ENCODE assay signal across 18 cellular contexts in the genomic region with DNA sequence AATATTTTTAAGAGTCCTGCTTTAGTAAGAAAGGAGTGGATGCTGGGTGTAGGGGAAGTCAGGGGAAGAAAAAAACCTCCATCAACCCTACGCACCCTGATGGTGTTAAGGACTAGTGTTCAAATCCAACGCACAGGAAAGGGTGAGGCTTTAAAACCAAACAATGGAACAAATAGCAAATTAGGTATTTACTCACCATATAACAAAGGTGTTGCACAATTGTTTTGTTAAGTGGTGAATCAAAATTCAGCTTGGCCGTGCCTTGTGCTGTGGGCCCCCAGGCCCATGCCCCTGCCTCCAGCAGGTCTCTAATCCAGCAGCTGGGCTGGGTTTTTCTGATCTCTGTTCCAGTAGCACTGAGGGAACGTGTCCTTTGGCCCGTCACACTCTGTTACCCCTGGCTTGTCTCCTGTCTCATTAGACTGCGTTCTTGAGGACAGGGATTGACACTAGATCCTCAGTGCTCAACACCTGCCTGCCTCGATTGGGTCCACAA.
"Had no signal": no experiment of that assay in that cellular context is flagged by ENCODE, and none has a peak within 500 bp of the region (broad histone marks: within the 10 kb centered on the region; RNA-seq: fewer than 3 reads in every experiment).

No MANE protein-coding gene starts in this region.

- H3K4me3 Mint-ChIP-seq: activated naive CD8-positive, alpha-beta T cell; memory B cell; natural killer cell treated with Interleukin-12 subunit alpha and Interleukin-12 subunit beta and Interleukin-15 and Interleukin-18, amount 100 ng/mL, for 72 hours; stimulated activated naive CD8-positive, alpha-beta T cell treated with anti-CD3 and anti-CD28 coated beads, Interleukin-15, amount 100 ng/mL, for 72 hours had no signal

- H3K36me3 Mint-ChIP-seq: memory B cell had no signal

- ATAC-seq: activated CD4-positive, CD25-positive, alpha-beta regulatory T cell treated with anti-CD3 and anti-CD28 coated beads, Interleukin-2, amount 50 U/mL, for 24 hours; heart right ventricle; natural killer cell treated with Interleukin-12 subunit alpha and Interleukin-12 subunit beta and Interleukin-15 and Interleukin-18, amount 100 ng/mL, for 72 hours; stimulated activated naive CD8-positive, alpha-beta T cell treated with anti-CD3 and anti-CD28 coated beads, Interleukin-15, amount 100 ng/mL, for 72 hours had no signal

- DNase-seq: activated gamma-delta T cell; activated T-cell treated with anti-CD3 and anti-CD28 coated beads, Interleukin-2, amount 50 U/mL, for 1 hour; amygdala; brain microvascular endothelial cell; dorsolateral prefrontal cortex; heart right ventricle; left ventricle myocardium inferior; stimulated activated CD4-positive, alpha-beta T cell treated with anti-CD3 and anti-CD28 coated beads, Interleukin-12 subunit alpha, Interleukin-12 subunit beta, amount 100 ng/mL, for 4 hours; stimulated activated naive CD8-positive, alpha-beta T cell treated with anti-CD3 and anti-CD28 coated beads, Interleukin-15, amount 100 ng/mL, for 72 hours had no signal

- H3K4me1 ChIP-seq: heart right ventricle, left ventricle myocardium inferior, prostate gland had no signal

- FAIRE-seq: endometrium, frontal cortex, islet of Langerhans had no signal

- H3K9me3 Mint-ChIP-seq: memory B cell; natural killer cell treated with Interleukin-12 subunit alpha and Interleukin-12 subunit beta and Interleukin-15 and Interleukin-18, amount 100 ng/mL, for 72 hours; stimulated activated naive CD8-positive, alpha-beta T cell treated with anti-CD3 and anti-CD28 coated beads, Interleukin-15, amount 100 ng/mL, for 72 hours had no signal

- H3K27ac Mint-ChIP-seq: activated naive CD8-positive, alpha-beta T cell; memory B cell; natural killer cell treated with Interleukin-12 subunit alpha and Interleukin-12 subunit beta and Interleukin-15 and Interleukin-18, amount 100 ng/mL, for 72 hours; stimulated activated naive CD8-positive, alpha-beta T cell treated with anti-CD3 and anti-CD28 coated beads, Interleukin-15, amount 100 ng/mL, for 72 hours had no signal

- H3K4me3 ChIP-seq: dorsolateral prefrontal cortex, heart right ventricle, left ventricle myocardium inferior, prostate gland, thoracic aorta had no signal

- H3K27me3 ChIP-seq: brain microvascular endothelial cell, dorsolateral prefrontal cortex, heart right ventricle had no signal

- H3K27ac ChIP-seq: brain microvascular endothelial cell, dorsolateral prefrontal cortex, heart right ventricle, left ventricle myocardium inferior, prostate gland, thoracic aorta had no signal

- H3K36me3 ChIP-seq: brain microvascular endothelial cell, left ventricle myocardium inferior, prostate gland, thoracic aorta had no signal

- H3K4me1 Mint-ChIP-seq: stimulated activated naive CD8-positive, alpha-beta T cell treated with anti-CD3 and anti-CD28 coated beads, Interleukin-15, amount 100 ng/mL, for 72 hours had no signal

- H3K9me3 ChIP-seq: heart right ventricle, left ventricle myocardium inferior, prostate gland, thoracic aorta had no signal

- H3K27me3 Mint-ChIP-seq: activated naive CD8-positive, alpha-beta T cell; memory B cell; natural killer cell treated with Interleukin-12 subunit alpha and Interleukin-12 subunit beta and Interleukin-15 and Interleukin-18, amount 100 ng/mL, for 72 hours; stimulated activated naive CD8-positive, alpha-beta T cell treated with anti-CD3 and anti-CD28 coated beads, Interleukin-15, amount 100 ng/mL, for 72 hours had no signal
